Comparison of ENCODE assay signal across 1 cellular context in the genomic region with DNA sequence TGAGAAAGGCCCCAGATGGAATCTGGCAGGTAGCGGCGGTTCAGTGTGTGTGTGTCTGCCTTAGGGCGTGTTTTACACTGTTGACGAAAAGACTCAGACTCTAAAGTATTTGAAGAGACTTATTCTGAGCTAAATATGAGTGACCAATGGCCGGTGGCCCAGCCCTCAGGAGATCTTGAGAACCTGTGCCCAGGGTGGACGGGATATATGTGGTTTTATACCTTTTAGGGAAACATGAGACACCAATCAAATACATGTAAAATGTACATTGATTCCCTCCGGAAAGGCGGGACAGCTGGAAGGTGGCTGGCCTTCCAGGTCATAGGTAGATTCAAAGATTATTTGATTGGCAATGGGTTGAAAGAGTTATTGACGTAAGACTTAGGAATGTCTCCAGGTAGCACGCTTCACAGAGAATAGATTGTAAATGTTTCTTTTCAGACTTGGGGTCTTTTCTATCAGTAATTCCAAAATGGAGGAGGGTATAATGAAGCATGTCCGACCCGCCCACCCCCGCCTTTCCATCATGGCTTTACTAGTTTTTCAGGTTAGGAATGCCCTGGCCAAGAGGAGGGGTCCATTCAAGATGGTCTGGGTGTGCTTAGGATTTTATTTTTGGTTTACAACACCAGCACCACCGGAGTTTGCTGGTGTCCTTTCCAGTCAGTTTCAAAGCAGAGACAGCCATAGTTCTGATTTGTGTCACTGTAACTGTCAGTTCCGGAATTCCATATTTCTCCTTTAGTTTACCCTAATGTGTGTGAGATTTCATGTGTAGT.
TF ChIP-seq lines count a peak whose summit lies in the region.

No MANE protein-coding gene starts in this region.

TF ChIP-seq in IMR-90, 13 proteins besides CTCF, POLR2A, EP300 and RAD21 (continued from another document):
- TF ChIP-seq CHD1 (IDR thresholded peaks at IDR 0.05; ENCODE audit: low read depth, low read length) (no peak), MXI1 (IDR thresholded peaks at IDR 0.05; ENCODE audit: borderline replicate concordance, low read depth, low read length) (no peak), MAFK (IDR thresholded peaks at IDR 0.05; ENCODE audit: low read depth, low read length) (no peak), MAZ (IDR thresholded peaks at IDR 0.05; ENCODE audit: borderline replicate concordance, low read depth, low read length) (no peak), CEBPB (IDR thresholded peaks at IDR 0.05; ENCODE audit: low read depth, low read length) (no peak), RFX5 (IDR thresholded peaks at IDR 0.05; ENCODE audit: low read depth, low read length) (no peak), RCOR1 (IDR thresholded peaks at IDR 0.05; ENCODE audit: insufficient replicate concordance, low read length) (no peak)
- TF ChIP-seq, protein P1, sequence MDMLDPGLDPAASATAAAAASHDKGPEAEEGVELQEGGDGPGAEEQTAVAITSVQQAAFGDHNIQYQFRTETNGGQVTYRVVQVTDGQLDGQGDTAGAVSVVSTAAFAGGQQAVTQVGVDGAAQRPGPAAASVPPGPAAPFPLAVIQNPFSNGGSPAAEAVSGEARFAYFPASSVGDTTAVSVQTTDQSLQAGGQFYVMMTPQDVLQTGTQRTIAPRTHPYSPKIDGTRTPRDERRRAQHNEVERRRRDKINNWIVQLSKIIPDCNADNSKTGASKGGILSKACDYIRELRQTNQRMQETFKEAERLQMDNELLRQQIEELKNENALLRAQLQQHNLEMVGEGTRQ (IDR thresholded peaks at IDR 0.05; ENCODE audit: low read depth, low read length) = no peak
- TF ChIP-seq, protein P2, sequence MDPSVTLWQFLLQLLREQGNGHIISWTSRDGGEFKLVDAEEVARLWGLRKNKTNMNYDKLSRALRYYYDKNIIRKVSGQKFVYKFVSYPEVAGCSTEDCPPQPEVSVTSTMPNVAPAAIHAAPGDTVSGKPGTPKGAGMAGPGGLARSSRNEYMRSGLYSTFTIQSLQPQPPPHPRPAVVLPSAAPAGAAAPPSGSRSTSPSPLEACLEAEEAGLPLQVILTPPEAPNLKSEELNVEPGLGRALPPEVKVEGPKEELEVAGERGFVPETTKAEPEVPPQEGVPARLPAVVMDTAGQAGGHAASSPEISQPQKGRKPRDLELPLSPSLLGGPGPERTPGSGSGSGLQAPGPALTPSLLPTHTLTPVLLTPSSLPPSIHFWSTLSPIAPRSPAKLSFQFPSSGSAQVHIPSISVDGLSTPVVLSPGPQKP (IDR thresholded peaks at IDR 0.05; ENCODE audit: borderline replicate concordance, low read depth, low read length) = no peak
